36 cellular contexts compared by ENCODE assay signal in genomic region chr13:90089051-90089450, GRCh38.
"Had no signal": no experiment of that assay in that cellular context is flagged by ENCODE, and none has a peak within 500 bp of the region (broad histone marks: within the 10 kb centered on the region; RNA-seq: fewer than 3 reads in every experiment).

No MANE protein-coding gene starts in this region.

- FAIRE-seq: endometrium, endothelial cell of umbilical vein had no signal

- H3K4me1 ChIP-seq: breast epithelium, colonic mucosa, esophagus squamous epithelium, heart left ventricle had no signal

- H3K27ac ChIP-seq: breast epithelium, cardiac muscle cell, colonic mucosa, epithelial cell of prostate, esophagus squamous epithelium, heart left ventricle had no signal

- H3K27ac Mint-ChIP-seq: activated CD4-positive, alpha-beta memory T cell treated with anti-CD3 and anti-CD28 coated beads for 36 hours; activated CD4-positive, alpha-beta T cell treated with anti-CD3 and anti-CD28 coated beads for 36 hours; activated CD4-positive, alpha-beta T cell treated with anti-CD3 and anti-CD28 coated beads, Interleukin-2, amount 10 ng/mL, durations not matched to agents 24 days and 14 days; activated CD8-positive, alpha-beta memory T cell treated with anti-CD3 and anti-CD28 coated beads, Interleukin-2, amount 10 ng/mL, durations not matched to agents 7 days and 5 days; activated CD8-positive, alpha-beta T cell treated with anti-CD3 and anti-CD28 coated beads, Interleukin-2, amount 10 ng/mL, durations not matched to agents 7 days and 5 days; activated naive CD4-positive, alpha-beta T cell treated with anti-CD3 and anti-CD28 coated beads, Interleukin-2, amount 10 ng/mL, durations not matched to agents 7 days and 5 days; activated naive CD8-positive, alpha-beta T cell; activated T-helper 1 cell treated with anti-CD3 and anti-CD28 coated beads, Interleukin-12 subunit alpha, Interleukin-12 subunit beta, Interleukin-2, Interleukin-4 antibody, amounts not matched to agents 30 ng/mL and 10 ng/mL and 1 ng/mL, durations not matched to agents 14 hours and 24 hours and 36 hours; activated T-helper 2 cell treated with anti-CD3 and anti-CD28 coated beads, Interferon-gamma antibody, Interleukin-2, Interleukin-4, amounts not matched to agents 10 μg/mL and 5 μg/mL and 100 μg/mL, durations not matched to agents 14 hours and 24 hours and 36 hours; brain; T-helper 17 cell; T-helper 2 cell treated with Interferon-gamma antibody and Interleukin-4, amounts not matched to agents 5 μg/mL and 100 μg/mL, for 36 hours had no signal

- H3K9me3 ChIP-seq: breast epithelium, colonic mucosa, esophagus squamous epithelium had no signal

- H3K27me3 ChIP-seq: breast epithelium, cardiac muscle cell, colonic mucosa, esophagus squamous epithelium, heart left ventricle had no signal

- H3K9me3 Mint-ChIP-seq: activated CD4-positive, alpha-beta T cell treated with anti-CD3 and anti-CD28 coated beads, Interleukin-2, amount 10 ng/mL, durations not matched to agents 24 days and 14 days; brain had no signal

- ATAC-seq: activated CD4-positive, alpha-beta T cell treated with anti-CD3 and anti-CD28 coated beads for 36 hours; activated CD8-positive, alpha-beta memory T cell treated with anti-CD3 and anti-CD28 coated beads, Interleukin-2, amount 10 ng/mL, durations not matched to agents 7 days and 5 days; activated CD8-positive, alpha-beta T cell treated with anti-CD3 and anti-CD28 coated beads, Interleukin-2, amount 10 ng/mL, durations not matched to agents 7 days and 5 days; heart left ventricle; T-helper 17 cell had no signal

- H3K36me3 Mint-ChIP-seq: activated CD4-positive, alpha-beta memory T cell treated with anti-CD3 and anti-CD28 coated beads for 36 hours; activated CD8-positive, alpha-beta memory T cell treated with anti-CD3 and anti-CD28 coated beads, Interleukin-2, amount 10 ng/mL, durations not matched to agents 7 days and 5 days; activated naive CD4-positive, alpha-beta T cell treated with anti-CD3 and anti-CD28 coated beads, Interleukin-2, amount 10 ng/mL, durations not matched to agents 7 days and 5 days; activated naive CD8-positive, alpha-beta T cell; brain had no signal

- H3K4me3 ChIP-seq: breast epithelium, cardiac muscle cell, colonic mucosa, esophagus squamous epithelium, heart left ventricle had no signal

- DNase-seq: activated CD4-positive, alpha-beta memory T cell treated with anti-CD3 and anti-CD28 coated beads for 36 hours; activated CD4-positive, alpha-beta T cell treated with anti-CD3 and anti-CD28 coated beads for 36 hours; activated CD4-positive, alpha-beta T cell treated with anti-CD3 and anti-CD28 coated beads, Interleukin-2, amount 10 ng/mL, durations not matched to agents 24 days and 14 days; activated CD4-positive, CD25-positive, alpha-beta regulatory T cell; activated CD4-positive, CD25-positive, alpha-beta regulatory T cell treated with anti-CD3 and anti-CD28 coated beads, Interleukin-2, amount 50 U/mL, for 72 hours; activated CD8-positive, alpha-beta memory T cell treated with anti-CD3 and anti-CD28 coated beads, Interleukin-2, amount 10 ng/mL, durations not matched to agents 7 days and 5 days; activated CD8-positive, alpha-beta memory T cell treated with anti-CD3 and anti-CD28 coated beads, Interleukin-2, amount 50 U/mL, for 4 hours; activated CD8-positive, alpha-beta T cell treated with anti-CD3 and anti-CD28 coated beads, Interleukin-2, amount 10 ng/mL, durations not matched to agents 7 days and 5 days; activated gamma-delta T cell; activated naive CD4-positive, alpha-beta T cell; activated naive CD4-positive, alpha-beta T cell treated with anti-CD3 and anti-CD28 coated beads, Interleukin-2, amount 10 ng/mL, durations not matched to agents 7 days and 5 days; activated T-cell treated with anti-CD3 and anti-CD28 coated beads, Interleukin-2, amount 50 U/mL, for 1 hour; activated T-cell treated with anti-CD3 and anti-CD28 coated beads, Interleukin-2, amount 50 U/mL, for 48 hours; amniotic stem cell; anterior cingulate cortex; central memory CD4-positive, alpha-beta T cell; cerebellar nuclear complex; colonic mucosa; effector CD8-positive, alpha-beta T cell; esophagus squamous epithelium; foreskin melanocyte; glutamatergic neuron; heart left ventricle; T-helper 1 cell; T-helper 17 cell; T1000 had no signal

- H3K36me3 ChIP-seq: breast epithelium, cardiac muscle cell, colonic mucosa, esophagus squamous epithelium, heart left ventricle had no signal
